Comparison of ENCODE assay signal across 29 cellular contexts in the genomic region with DNA sequence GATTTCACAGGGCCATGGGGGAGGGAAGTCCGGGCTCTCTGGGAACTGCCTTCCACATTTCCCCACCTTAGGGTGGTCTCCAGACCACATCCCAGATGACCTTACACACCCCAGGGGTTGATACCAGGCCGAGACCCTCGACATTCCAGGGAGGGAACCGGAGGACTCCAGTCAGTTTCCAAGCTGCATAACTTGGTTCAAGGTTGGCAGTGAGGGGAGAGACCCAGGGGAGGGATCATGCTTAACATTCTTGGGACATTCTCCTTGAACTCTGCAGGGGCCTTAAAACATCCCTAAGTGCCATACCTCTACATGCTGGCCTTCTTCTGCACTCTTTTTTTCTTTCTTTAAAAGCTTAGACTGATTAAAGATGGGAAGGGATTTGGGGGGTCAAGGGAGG.
"Had no signal": no experiment of that assay in that cellular context is flagged by ENCODE, and none has a peak within 500 bp of the region (broad histone marks: within the 10 kb centered on the region; RNA-seq: fewer than 3 reads in every experiment).

No MANE protein-coding gene starts in this region.

- H3K4me3 ChIP-seq: ascending aorta, esophagus muscularis mucosa, gastrocnemius medialis had no signal

- H3K27me3 ChIP-seq: ascending aorta, gastrocnemius medialis had no signal

- H3K9me3 Mint-ChIP-seq: activated B cell treated with CpG ODN at 0.5 μM for 24 hours; activated CD4-positive, alpha-beta memory T cell treated with anti-CD3 and anti-CD28 coated beads for 36 hours; activated naive CD4-positive, alpha-beta T cell treated with anti-CD3 and anti-CD28 coated beads for 36 hours; activated naive CD4-positive, alpha-beta T cell treated with anti-CD3 and anti-CD28 coated beads, Interleukin-2, amount 50 U/mL, for 24 hours; activated naive CD8-positive, alpha-beta T cell treated with anti-CD3 and anti-CD28 coated beads, Interleukin-2, amount 10 ng/mL, durations not matched to agents 7 days and 5 days; activated T-helper 1 cell treated with anti-CD3 and anti-CD28 coated beads, Interleukin-12 subunit alpha, Interleukin-12 subunit beta, Interleukin-2, Interleukin-4 antibody, amounts not matched to agents 30 ng/mL and 10 ng/mL and 1 ng/mL, durations not matched to agents 14 hours and 24 hours and 36 hours; activated T-helper 2 cell treated with anti-CD3 and anti-CD28 coated beads, Interferon-gamma antibody, Interleukin-2, Interleukin-4, amounts not matched to agents 10 μg/mL and 5 μg/mL and 100 μg/mL, durations not matched to agents 14 hours and 24 hours and 36 hours; effector memory CD8-positive, alpha-beta T cell; T-helper 2 cell treated with Interferon-gamma antibody and Interleukin-4, amounts not matched to agents 5 μg/mL and 100 μg/mL, for 36 hours had no signal

- H3K27ac ChIP-seq: ascending aorta, esophagus muscularis mucosa, foreskin keratinocyte, gastrocnemius medialis had no signal

- DNase-seq: activated B cell treated with CpG ODN at 0.5 μM for 24 hours; activated CD4-positive, alpha-beta T cell treated with anti-CD3 and anti-CD28 coated beads, Interleukin-2, amount 50 U/mL, for 1 hour; activated CD8-positive, alpha-beta memory T cell treated with anti-CD3 and anti-CD28 coated beads, Interleukin-2, amount 10 ng/mL, durations not matched to agents 7 days and 5 days; activated CD8-positive, alpha-beta memory T cell treated with anti-CD3 and anti-CD28 coated beads, Interleukin-2, amount 50 U/mL, for 4 hours; activated CD8-positive, alpha-beta T cell treated with anti-CD3 and anti-CD28 coated beads, Interleukin-2, amount 10 ng/mL, durations not matched to agents 7 days and 5 days; activated effector memory CD4-positive, alpha-beta T cell treated with anti-CD3 and anti-CD28 coated beads, Interleukin-2, amount 50 U/mL, for 16 hours; activated naive CD8-positive, alpha-beta T cell treated with anti-CD3 and anti-CD28 coated beads, Interleukin-2, amount 10 ng/mL, durations not matched to agents 7 days and 5 days; activated T-cell treated with anti-CD3 and anti-CD28 coated beads, Interleukin-2, amount 50 U/mL, for 1 hour; cortex of kidney; dermis blood vessel endothelial cell; effector CD4-positive, alpha-beta T cell; effector memory CD8-positive, alpha-beta T cell; foreskin keratinocyte; gastrocnemius medialis; glutamatergic neuron; T-helper 1 cell; T-helper 17 cell; T1000 had no signal

- H3K4me3 Mint-ChIP-seq: activated B cell treated with CpG ODN at 0.5 μM for 24 hours; activated CD4-positive, alpha-beta memory T cell treated with anti-CD3 and anti-CD28 coated beads for 36 hours; activated CD8-positive, alpha-beta memory T cell treated with anti-CD3 and anti-CD28 coated beads, Interleukin-2, amount 10 ng/mL, durations not matched to agents 7 days and 5 days; activated CD8-positive, alpha-beta T cell treated with anti-CD3 and anti-CD28 coated beads, Interleukin-2, amount 10 ng/mL, durations not matched to agents 7 days and 5 days; activated naive CD4-positive, alpha-beta T cell treated with anti-CD3 and anti-CD28 coated beads for 36 hours; activated naive CD4-positive, alpha-beta T cell treated with anti-CD3 and anti-CD28 coated beads, Interleukin-2, amount 50 U/mL, for 24 hours; activated naive CD8-positive, alpha-beta T cell treated with anti-CD3 and anti-CD28 coated beads, Interleukin-2, amount 10 ng/mL, durations not matched to agents 7 days and 5 days; activated T-helper 1 cell treated with anti-CD3 and anti-CD28 coated beads, Interleukin-12 subunit alpha, Interleukin-12 subunit beta, Interleukin-2, Interleukin-4 antibody, amounts not matched to agents 30 ng/mL and 10 ng/mL and 1 ng/mL, durations not matched to agents 14 hours and 24 hours and 36 hours; effector memory CD8-positive, alpha-beta T cell; T-helper 17 cell; T-helper 2 cell treated with Interferon-gamma antibody and Interleukin-4, amounts not matched to agents 5 μg/mL and 100 μg/mL, for 36 hours had no signal

- H3K4me1 ChIP-seq: ascending aorta, foreskin keratinocyte, gastrocnemius medialis had no signal

- H3K27ac Mint-ChIP-seq: activated B cell treated with CpG ODN at 0.5 μM for 24 hours; activated CD4-positive, alpha-beta memory T cell treated with anti-CD3 and anti-CD28 coated beads for 36 hours; activated CD8-positive, alpha-beta memory T cell treated with anti-CD3 and anti-CD28 coated beads, Interleukin-2, amount 10 ng/mL, durations not matched to agents 7 days and 5 days; activated CD8-positive, alpha-beta T cell treated with anti-CD3 and anti-CD28 coated beads, Interleukin-2, amount 10 ng/mL, durations not matched to agents 7 days and 5 days; activated naive CD4-positive, alpha-beta T cell treated with anti-CD3 and anti-CD28 coated beads for 36 hours; activated naive CD4-positive, alpha-beta T cell treated with anti-CD3 and anti-CD28 coated beads, Interleukin-2, amount 50 U/mL, for 24 hours; activated naive CD8-positive, alpha-beta T cell treated with anti-CD3 and anti-CD28 coated beads, Interleukin-2, amount 10 ng/mL, durations not matched to agents 7 days and 5 days; activated T-helper 1 cell treated with anti-CD3 and anti-CD28 coated beads, Interleukin-12 subunit alpha, Interleukin-12 subunit beta, Interleukin-2, Interleukin-4 antibody, amounts not matched to agents 30 ng/mL and 10 ng/mL and 1 ng/mL, durations not matched to agents 14 hours and 24 hours and 36 hours; activated T-helper 2 cell treated with anti-CD3 and anti-CD28 coated beads, Interferon-gamma antibody, Interleukin-2, Interleukin-4, amounts not matched to agents 10 μg/mL and 5 μg/mL and 100 μg/mL, durations not matched to agents 14 hours and 24 hours and 36 hours; effector memory CD8-positive, alpha-beta T cell; T-helper 17 cell; T-helper 2 cell treated with Interferon-gamma antibody and Interleukin-4, amounts not matched to agents 5 μg/mL and 100 μg/mL, for 36 hours had no signal

- H3K36me3 ChIP-seq: ascending aorta, esophagus muscularis mucosa, gastrocnemius medialis, WERI-Rb-1 had no signal

- H3K4me1 Mint-ChIP-seq: activated B cell treated with CpG ODN at 0.5 μM for 24 hours; activated CD8-positive, alpha-beta memory T cell treated with anti-CD3 and anti-CD28 coated beads, Interleukin-2, amount 10 ng/mL, durations not matched to agents 7 days and 5 days; activated naive CD4-positive, alpha-beta T cell treated with anti-CD3 and anti-CD28 coated beads, Interleukin-2, amount 50 U/mL, for 24 hours; activated naive CD8-positive, alpha-beta T cell treated with anti-CD3 and anti-CD28 coated beads, Interleukin-2, amount 10 ng/mL, durations not matched to agents 7 days and 5 days had no signal

- H3K36me3 Mint-ChIP-seq: activated CD4-positive, alpha-beta memory T cell treated with anti-CD3 and anti-CD28 coated beads for 36 hours; activated CD8-positive, alpha-beta memory T cell treated with anti-CD3 and anti-CD28 coated beads, Interleukin-2, amount 10 ng/mL, durations not matched to agents 7 days and 5 days; activated naive CD4-positive, alpha-beta T cell treated with anti-CD3 and anti-CD28 coated beads, Interleukin-2, amount 50 U/mL, for 24 hours; activated naive CD8-positive, alpha-beta T cell treated with anti-CD3 and anti-CD28 coated beads, Interleukin-2, amount 10 ng/mL, durations not matched to agents 7 days and 5 days had no signal

- H3K9me3 ChIP-seq: ascending aorta, esophagus muscularis mucosa, gastrocnemius medialis had no signal

- FAIRE-seq: colon had no signal

- ATAC-seq: activated CD4-positive, CD25-positive, alpha-beta regulatory T cell treated with anti-CD3 and anti-CD28 coated beads, Interleukin-2, amount 50 U/mL, for 24 hours; activated CD8-positive, alpha-beta memory T cell treated with anti-CD3 and anti-CD28 coated beads, Interleukin-2, amount 10 ng/mL, durations not matched to agents 7 days and 5 days; activated CD8-positive, alpha-beta T cell treated with anti-CD3 and anti-CD28 coated beads, Interleukin-2, amount 10 ng/mL, durations not matched to agents 7 days and 5 days; effector memory CD8-positive, alpha-beta T cell; T-helper 17 cell had no signal
